9 cellular contexts compared by ENCODE assay signal in the genomic region with DNA sequence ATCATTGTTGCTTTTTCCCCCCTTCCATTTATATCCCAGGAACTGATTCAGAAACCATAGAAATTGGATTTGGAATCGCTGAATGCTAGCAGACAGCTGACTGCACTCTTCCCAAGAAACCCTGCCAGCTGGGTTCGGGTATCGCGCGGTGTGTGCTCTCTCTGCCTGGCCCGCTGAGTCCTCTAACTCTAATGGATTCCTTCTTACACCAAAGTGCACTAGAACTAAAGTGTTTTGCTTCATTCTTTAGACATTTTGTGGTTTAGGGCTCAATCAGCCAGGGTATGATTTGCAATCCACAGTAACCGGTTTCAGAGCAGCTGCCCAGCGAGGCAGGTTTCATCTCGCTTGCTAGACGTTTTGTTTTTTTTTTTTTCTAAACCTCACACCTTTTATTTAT.
A peak's percentile ranks its signal among the peaks of the same experiment; 100 is the strongest.
DNase-seq lines count a peak whose midpoint lies in the region; ATAC-seq and TF ChIP-seq lines count a peak whose summit lies in the region.
"Had no signal": no experiment of that assay in that cellular context is flagged by ENCODE, and none has a peak within 500 bp of the region (broad histone marks: within the 10 kb centered on the region; RNA-seq: fewer than 3 reads in every experiment).

No MANE protein-coding gene starts in this region.

- H3K79me2 ChIP-seq in smooth muscle cell (ENCODE audit: low read depth): peaks cover 5% of the 10 kb centered on the region

- no peaks in the 10 kb centered on the region for H3K27me3 Mint-ChIP-seq in endodermal cell (ENCODE audit: insufficient read depth)

- 43% methylated on average over 10 of the region's 10 CpGs for WGBS in smooth muscle cell (ENCODE audit: low lambda C conversion rate)
- 95 to 96% methylated on average over 8 to 10 of the region's 10 CpGs for WGBS in endodermal cell (ENCODE audit: insufficient coverage in 1 of 2, insufficient read length in 1 of 2), 2 experiments

- H4K20me1 ChIP-seq in smooth muscle cell (ENCODE audit: low read depth): peaks cover 5% of the 10 kb centered on the region

- TF ChIP-seq CTCF in fibroblast of mammary gland (conservative IDR thresholded peaks at IDR 0.05; ENCODE audit: control insufficient read depth, insufficient read depth, low read depth, low read length): no peak
- TF ChIP-seq CTCF in smooth muscle cell (IDR thresholded peaks at IDR 0.05; ENCODE audit: borderline replicate concordance, insufficient read depth, poor library complexity, severe bottlenecking): no peak
- TF ChIP-seq CTCF in endodermal cell (conservative IDR thresholded peaks at IDR 0.05): no peak

- peak; percentile 55 for DNase-seq in NCI-H2171 treated with DMSO at 0.1 percent for 48 hours (lab: John Stamatoyannopoulos, UW)
- peak; percentile 70 for DNase-seq in fibroblast of mammary gland (ENCODE audit: low read depth)
- DNase-seq in smooth muscle cell (lab: John Stamatoyannopoulos, UW; ENCODE audit: unreplicated experiment): no peak
- no peak for DNase-seq in NCI-H2227 (lab: John Stamatoyannopoulos, UW; ENCODE audit: unreplicated experiment)
- no peak for DNase-seq in endodermal cell
- DNase-seq: GOT3 had no signal

- ATAC-seq in GM18511 (IDR thresholded peaks at IDR 0.05; ENCODE audit: unreplicated experiment): peak; percentile 70
- no peak for ATAC-seq in GM21390 (IDR thresholded peaks at IDR 0.05; ENCODE audit: unreplicated experiment)
- ATAC-seq in HG03354 (IDR thresholded peaks at IDR 0.05; ENCODE audit: poor library complexity, severe bottlenecking, unreplicated experiment): no peak

- peak overlapping the region; percentile 5 for H3K9ac ChIP-seq in smooth muscle cell (ENCODE audit: low read depth)
- no peak overlapping the region for H3K9ac ChIP-seq in endodermal cell (ENCODE audit: extremely low read depth, low read length, poor library complexity, severe bottlenecking)

- peaks cover 12% of the 10 kb centered on the region for H3F3A ChIP-seq in smooth muscle cell (ENCODE audit: low read depth)

- H3K36me3 ChIP-seq in smooth muscle cell (ENCODE audit: low read depth) (no peaks in the 10 kb centered on the region), endodermal cell (ENCODE audit: control insufficient read depth, insufficient read depth, low read length) (no peaks in the 10 kb centered on the region)

- H3K36me3 Mint-ChIP-seq in endodermal cell (ENCODE audit: low read depth): no peaks in the 10 kb centered on the region

- H3K9me3 Mint-ChIP-seq in endodermal cell: no peaks in the 10 kb centered on the region

- no peak overlapping the region for H3K4me3 Mint-ChIP-seq in endodermal cell

- H3K27ac ChIP-seq in smooth muscle cell (ENCODE audit: low read depth) (peak overlapping the region; percentile 76), endodermal cell (ENCODE audit: low read depth, low read length) (no peak overlapping the region)

- no peaks in the 10 kb centered on the region for H3K9me3 ChIP-seq in smooth muscle cell (replicated peaks; ENCODE audit: low read depth)
- no peaks in the 10 kb centered on the region for H3K9me3 ChIP-seq in endodermal cell (ENCODE audit: control insufficient read depth, low read length)

- H3K27me3 ChIP-seq in smooth muscle cell (ENCODE audit: low read depth) (no peaks in the 10 kb centered on the region), endodermal cell (ENCODE audit: control insufficient read depth, insufficient read depth, low read length, poor library complexity, severe bottlenecking) (no peaks in the 10 kb centered on the region)

- peaks cover 8% of the 10 kb centered on the region for H3K4me1 Mint-ChIP-seq in endodermal cell

- H3K27ac Mint-ChIP-seq in endodermal cell: no peak overlapping the region

- H2AFZ ChIP-seq in smooth muscle cell (ENCODE audit: low read depth): no peak overlapping the region

- H3K4me3 ChIP-seq in fibroblast of mammary gland (ENCODE audit: control insufficient read depth, low read depth, low read length) (no peak overlapping the region), smooth muscle cell (no peak overlapping the region), endodermal cell (ENCODE audit: low read length) (no peak overlapping the region)

- H3K4me1 ChIP-seq in smooth muscle cell (ENCODE audit: low read depth) (peaks cover 21% of the 10 kb centered on the region), endodermal cell (ENCODE audit: control insufficient read depth, insufficient read depth, low read length) (no peaks in the 10 kb centered on the region)

- H3K4me2 ChIP-seq in smooth muscle cell: peak overlapping the region; percentile 53

Comparison
In these comparisons a context has a peak if more than half of its experiments do, and no peak if none do; other contexts are left out.
1. DNase-seq: peak in NCI-H2171 treated with DMSO at 0.1 percent for 48 hours (single experiment) and fibroblast of mammary gland (single experiment); none in smooth muscle cell (single experiment), NCI-H2227 (single experiment) and endodermal cell (single experiment).